Comparison of ENCODE assay signal across 8 cellular contexts in genomic region chr4:110622841-110623709, GRCh38. TPM values are rescaled to one million over a fixed set of nuclear protein-coding genes. Genes with fewer than 3 reads are reported as not detected.
A peak's percentile ranks its signal among the peaks of the same experiment; 100 is the strongest.
DNase-seq lines count a peak whose midpoint lies in the region; ATAC-seq and TF ChIP-seq lines count a peak whose summit lies in the region.

PITX2 (minus strand) TSS chr4:110623077; CDS start chr4:110622460, 617 bp downstream.

- TF ChIP-seq CTCF in GM12875 (IDR thresholded peaks at IDR 0.05; ENCODE audit: borderline replicate concordance, insufficient read depth, low read depth, low read length) (no peak), fibroblast of villous mesenchyme (IDR thresholded peaks at IDR 0.05; ENCODE audit: insufficient read depth, low read depth, low read length) (no peak), osteocyte (IDR thresholded peaks at IDR 0.05) (no peak)

- no peaks in the 10 kb centered on the region for H3K36me3 ChIP-seq in H7 (replicated peaks; ENCODE audit: control insufficient read depth, insufficient read depth, low read length)

- DNase-seq in H7, result peak; percentile 100
- peak; percentile 93 for DNase-seq in NCI-H1048 (lab: John Stamatoyannopoulos, UW)
- peak; percentile 56 for DNase-seq in activated CD8-positive, alpha-beta memory T cell treated with anti-CD3 and anti-CD28 coated beads, Interleukin-2, amount 10 ng/mL, durations not matched to agents 7 days and 5 days
- peak; percentile 99 for DNase-seq in fibroblast of villous mesenchyme (ENCODE audit: low read depth)
- DNase-seq in osteocyte (ENCODE audit: extremely low spot score, unreplicated experiment), result peak; percentile 90
- DNase-seq in DMS79 (lab: John Stamatoyannopoulos, UW), result no peak
- DNase-seq in KG1 (lab: John Stamatoyannopoulos, UW), result no peak

- H3K4me3 ChIP-seq in GM12875 (ENCODE audit: low read depth, low read length), result peak within 1 kb of the TSS; percentile 40
- peak within 1 kb of the TSS; percentile 76 for H3K4me3 ChIP-seq in H7 (ENCODE audit: insufficient read depth, low read depth, low read length)
- H3K4me3 ChIP-seq in fibroblast of villous mesenchyme (ENCODE audit: low read depth, low read length), result peak within 1 kb of the TSS; percentile 79

- no peaks in the 10 kb centered on the region for H3K9me3 Mint-ChIP-seq in activated CD8-positive, alpha-beta memory T cell treated with anti-CD3 and anti-CD28 coated beads, Interleukin-2, amount 10 ng/mL, durations not matched to agents 7 days and 5 days (ENCODE audit: low read depth)
- no peaks in the 10 kb centered on the region for H3K9me3 Mint-ChIP-seq in osteocyte (ENCODE audit: unreplicated experiment)

- CTCF ChIA-PET in activated CD8-positive, alpha-beta memory T cell treated with anti-CD3 and anti-CD28 coated beads, Interleukin-2, amount 10 ng/mL, durations not matched to agents 7 days and 5 days (lab: Charles Lee), result no interaction called here

- peaks cover 99% of the 10 kb centered on the region for H3K27me3 Mint-ChIP-seq in activated CD8-positive, alpha-beta memory T cell treated with anti-CD3 and anti-CD28 coated beads, Interleukin-2, amount 10 ng/mL, durations not matched to agents 7 days and 5 days
- peaks cover 99% of the 10 kb centered on the region for H3K27me3 Mint-ChIP-seq in osteocyte (ENCODE audit: unreplicated experiment)

- peak within 1 kb of the TSS; percentile 44 for H3K27ac Mint-ChIP-seq in activated CD8-positive, alpha-beta memory T cell treated with anti-CD3 and anti-CD28 coated beads, Interleukin-2, amount 10 ng/mL, durations not matched to agents 7 days and 5 days
- H3K27ac Mint-ChIP-seq in osteocyte (ENCODE audit: unreplicated experiment), result no peak within 1 kb of the TSS

- H3K36me3 Mint-ChIP-seq in activated CD8-positive, alpha-beta memory T cell treated with anti-CD3 and anti-CD28 coated beads, Interleukin-2, amount 10 ng/mL, durations not matched to agents 7 days and 5 days, result peaks cover 8% of the 10 kb centered on the region
- peaks cover 3% of the 10 kb centered on the region for H3K36me3 Mint-ChIP-seq in osteocyte (ENCODE audit: unreplicated experiment)

- no peaks in the 10 kb centered on the region for H3K4me1 Mint-ChIP-seq in activated CD8-positive, alpha-beta memory T cell treated with anti-CD3 and anti-CD28 coated beads, Interleukin-2, amount 10 ng/mL, durations not matched to agents 7 days and 5 days
- peaks cover 32% of the 10 kb centered on the region for H3K4me1 Mint-ChIP-seq in osteocyte (ENCODE audit: unreplicated experiment)

- peak; percentile 78 for ATAC-seq in activated CD8-positive, alpha-beta memory T cell treated with anti-CD3 and anti-CD28 coated beads, Interleukin-2, amount 10 ng/mL, durations not matched to agents 7 days and 5 days

- peaks cover 90% of the 10 kb centered on the region for H3K27me3 ChIP-seq in H7 (ENCODE audit: control insufficient read depth, insufficient read depth, low read length)

- H3K4me3 Mint-ChIP-seq in activated CD8-positive, alpha-beta memory T cell treated with anti-CD3 and anti-CD28 coated beads, Interleukin-2, amount 10 ng/mL, durations not matched to agents 7 days and 5 days, result peak within 1 kb of the TSS; percentile 38
- peak within 1 kb of the TSS; percentile 71 for H3K4me3 Mint-ChIP-seq in osteocyte (ENCODE audit: unreplicated experiment)

RNA-seq across cellular contexts. Expression of gene PITX2, which starts in this region (rescaled TPM):
- total RNA-seq in H7 (2014; rRNA removed; shearing (Covaris generic)), result 87.1 and 92.3 TPM in 2 replicates
- total RNA-seq in activated CD8-positive, alpha-beta memory T cell treated with anti-CD3 and anti-CD28 coated beads, Interleukin-2, amount 10 ng/mL, durations not matched to agents 7 days and 5 days, result not detected
- total RNA-seq in fibroblast of villous mesenchyme, result 7.8 and 25.4 TPM in 2 replicates
- total RNA-seq in osteocyte, result not detected in 2 replicates

Comparison
In these comparisons a context has a peak if more than half of its experiments do, and no peak if none do; other contexts are left out.
1. Peak in DNase-seq and ATAC-seq in activated CD8-positive, alpha-beta memory T cell treated with anti-CD3 and anti-CD28 coated beads, Interleukin-2, amount 10 ng/mL, durations not matched to agents 7 days and 5 days; RNA of the gene not detected or under 1 TPM.
2. Peak in DNase-seq in osteocyte; RNA of the gene not detected or under 1 TPM.
3. DNase-seq: peak in H7 (single experiment), NCI-H1048 (single experiment) and fibroblast of villous mesenchyme (single experiment); none in DMS79 (single experiment) and KG1 (single experiment).
4. Peak in every context shown above with its lines, with median percentiles within 50 percentile points of each other: H3K4me3 ChIP-seq.